In genomic region chr2:37080231-37080630, GRCh38 we compare ENCODE assay signal across 14 cellular contexts. TPM values are rescaled to one million over a fixed set of nuclear protein-coding genes. Genes with fewer than 3 reads are reported as not detected.
DNase-seq lines count a peak whose midpoint lies in the region; ATAC-seq and TF ChIP-seq lines count a peak whose summit lies in the region.
"Had no signal": no experiment of that assay in that cellular context is flagged by ENCODE, and none has a peak within 500 bp of the region (broad histone marks: within the 10 kb centered on the region; RNA-seq: fewer than 3 reads in every experiment).

No MANE protein-coding gene starts in this region.

- H3K4me3 ChIP-seq in OCI-LY3 (ENCODE audit: low read length) (no peak overlapping the region), upper lobe of left lung (no peak overlapping the region), foreskin fibroblast (ENCODE audit: low read depth in 1 of 2, low read length in 2 of 2) (no peak overlapping the region)
- H3K4me3 ChIP-seq: body of pancreas, heart right ventricle had no signal

- H3K4me1 Mint-ChIP-seq in activated naive CD4-positive, alpha-beta T cell treated with anti-CD3 and anti-CD28 coated beads, Interleukin-2, amount 50 U/mL, for 24 hours: peaks cover 29% of the 10 kb centered on the region

- H3K36me3 ChIP-seq in OCI-LY3 (replicated peaks; ENCODE audit: low read depth, low read length): peaks cover 26% of the 10 kb centered on the region
- H3K36me3 ChIP-seq in upper lobe of left lung: peaks cover 4 to 39% (median 19%) of the 10 kb centered on the region in 4 donors

- H3K36me3 Mint-ChIP-seq in activated naive CD4-positive, alpha-beta T cell treated with anti-CD3 and anti-CD28 coated beads, Interleukin-2, amount 50 U/mL, for 24 hours: peaks cover 16% of the 10 kb centered on the region

- H3K9ac ChIP-seq in OCI-LY3 (ENCODE audit: low read length): no peak overlapping the region

- H3K9me3 Mint-ChIP-seq in activated naive CD4-positive, alpha-beta T cell treated with anti-CD3 and anti-CD28 coated beads, Interleukin-2, amount 50 U/mL, for 24 hours: no peaks in the 10 kb centered on the region

- TF ChIP-seq CTCF in OCI-LY3 (IDR thresholded peaks at IDR 0.05; ENCODE audit: low read depth, low read length) (no peak), upper lobe of left lung (IDR thresholded peaks at IDR 0.05) (no peak), foreskin fibroblast (IDR thresholded peaks at IDR 0.05; ENCODE audit: low read depth, low read length) (no peak)

- H2AFZ ChIP-seq in OCI-LY3 (ENCODE audit: low read depth, low read length): no peak overlapping the region

- WGBS in upper lobe of left lung, 2 donors: 38 to 50% methylated on average over 2 of the region's 2 CpGs

- H3K79me2 ChIP-seq in OCI-LY3 (ENCODE audit: low read length): peaks cover 16% of the 10 kb centered on the region

- no peaks in the 10 kb centered on the region for H3K27me3 Mint-ChIP-seq in activated naive CD4-positive, alpha-beta T cell treated with anti-CD3 and anti-CD28 coated beads, Interleukin-2, amount 50 U/mL, for 24 hours

- H3K4me2 ChIP-seq in OCI-LY3 (ENCODE audit: low read length): peak overlapping the region; percentile 54

- ATAC-seq in upper lobe of left lung (ENCODE audit: low FRiP score in 2 of 2) (peak in 1 of 2 donors; percentile 16), left lobe of liver (no peak)
- ATAC-seq: body of pancreas, heart right ventricle had no signal

- H3K4me1 ChIP-seq in OCI-LY3 (ENCODE audit: low read length) (peaks cover 28% of the 10 kb centered on the region), upper lobe of left lung (peaks cover 27 to 45% (median 37%) of the 10 kb centered on the region in 4 donors)

- H3K27ac Mint-ChIP-seq in activated naive CD4-positive, alpha-beta T cell treated with anti-CD3 and anti-CD28 coated beads, Interleukin-2, amount 50 U/mL, for 24 hours: peak overlapping the region; percentile 83

- no peaks in the 10 kb centered on the region for H3K27me3 ChIP-seq in OCI-LY3 (ENCODE audit: low read depth, low read length)
- H3K27me3 ChIP-seq in upper lobe of left lung: no peaks in the 10 kb centered on the region
- H3K27me3 ChIP-seq: body of pancreas, heart right ventricle had no signal

- TF ChIP-seq POLR2A in upper lobe of left lung (IDR thresholded peaks at IDR 0.05): no peak

- TF ChIP-seq EP300 in upper lobe of left lung (IDR thresholded peaks at IDR 0.05): no peak

- H3K9me3 ChIP-seq in OCI-LY3 (ENCODE audit: insufficient read depth, low read length) (no peaks in the 10 kb centered on the region), upper lobe of left lung (no peaks in the 10 kb centered on the region)
- H3K9me3 ChIP-seq: body of pancreas, heart right ventricle had no signal

- H4K20me1 ChIP-seq in OCI-LY3 (ENCODE audit: insufficient read depth, low read length): no peaks in the 10 kb centered on the region

- H3K27ac ChIP-seq in OCI-LY3 (ENCODE audit: low read length) (peak overlapping the region; percentile 5; the same call in 1 of the 2 replicates), upper lobe of left lung (peak overlapping the region in 3 of 4 donors; percentile 40 to 51 (median 43))
- H3K27ac ChIP-seq: body of pancreas had no signal

- DNase-seq in activated naive CD4-positive, alpha-beta T cell treated with Interleukin-2 at 50 U/mL for 16 hours: no peak
- DNase-seq in dermis microvascular lymphatic vessel endothelial cell (ENCODE audit: low read depth in 2 of 2) (peak; percentile 54 to 72), upper lobe of left lung (no peak), left lobe of liver (ENCODE audit: low spot score) (no peak), inferior parietal cortex (ENCODE audit: extremely low spot score) (no peak), foreskin fibroblast (no peak)
- DNase-seq: body of pancreas; heart right ventricle; mesendoderm; NCI-H1105 treated with DMSO at 0.1 percent for 48 hours; NK-92 treated with Interleukin-12 subunit alpha and Interleukin-12 subunit beta, amount 100 ng/mL, for 24 hours; posterior cingulate gyrus had no signal

- H3K4me3 Mint-ChIP-seq in activated naive CD4-positive, alpha-beta T cell treated with anti-CD3 and anti-CD28 coated beads, Interleukin-2, amount 50 U/mL, for 24 hours: peak overlapping the region; percentile 80

RNA-seq across cellular contexts. Expression of gene HEATR5B, which starts 3.9 kb away (rescaled TPM):
- total RNA-seq in dermis microvascular lymphatic vessel endothelial cell (26.4 and 28.6 TPM in 2 replicates), upper lobe of left lung (10 to 100 TPM; 24.3 to 52.4 (median 33.8) TPM), left lobe of liver (7.7 TPM)

RNA-seq across cellular contexts. Expression of gene GPATCH11, which starts 4.1 kb away (rescaled TPM):
- 4.9 TPM in 2 replicates for total RNA-seq in dermis microvascular lymphatic vessel endothelial cell
- total RNA-seq in upper lobe of left lung: 10 to 100 TPM in 2 of 6 donors, 1 to 10 TPM in 4; 3.9 to 11.6 (median 8.3) TPM
- 3.0 TPM for total RNA-seq in left lobe of liver

Comparison
In these comparisons a context has a peak if more than half of its experiments do, and no peak if none do; other contexts are left out.
1. DNase-seq: peak in dermis microvascular lymphatic vessel endothelial cell (2 of 2); none in activated naive CD4-positive, alpha-beta T cell treated with Interleukin-2 at 50 U/mL for 16 hours (single experiment), upper lobe of left lung (0 of 2), left lobe of liver (single experiment), inferior parietal cortex (single experiment) and foreskin fibroblast (0 of 2).